Comparison of ENCODE assay signal across 1 cellular context in the genomic region with DNA sequence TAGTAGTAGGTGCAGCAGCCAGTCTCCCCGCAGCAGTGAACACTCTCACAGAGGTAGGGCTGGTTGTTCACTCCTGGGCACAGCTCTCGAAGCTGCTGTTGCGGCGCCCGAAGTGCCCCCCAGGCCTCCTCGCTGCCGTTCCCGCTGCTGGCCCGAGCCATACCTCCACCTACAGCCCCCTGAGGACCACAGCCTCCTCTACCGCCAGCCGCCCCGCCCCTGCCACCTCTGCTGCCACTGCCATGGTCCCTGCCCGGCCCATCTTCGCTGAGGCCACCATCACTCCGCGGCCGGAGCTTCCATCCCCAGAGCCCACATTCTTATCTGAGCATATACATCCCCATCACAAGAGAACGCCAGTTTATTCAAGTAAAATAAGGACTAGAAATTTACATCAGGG. TPM values are rescaled to one million over a fixed set of nuclear protein-coding genes. Genes with fewer than 3 reads are reported as not detected.
"Had no signal": no experiment of that assay in that cellular context is flagged by ENCODE, and none has a peak within 500 bp of the region (broad histone marks: within the 10 kb centered on the region; RNA-seq: fewer than 3 reads in every experiment).

No MANE protein-coding gene starts in this region.

RNA-seq across cellular contexts. Expression of a gene that starts 11.3 kb away (rescaled TPM):
- polyA plus RNA-seq: cardiac muscle cell had no signal
